8 cellular contexts compared by ENCODE assay signal in genomic region chr2:63861220-63861822, GRCh38. TPM values are rescaled to one million over a fixed set of nuclear protein-coding genes. Genes with fewer than 3 reads are reported as not detected.
DNase-seq lines count a peak whose midpoint lies in the region; ATAC-seq and TF ChIP-seq lines count a peak whose summit lies in the region.

No MANE protein-coding gene starts in this region.

- no peak overlapping the region for H3K4me2 ChIP-seq in neural progenitor cell

- H3K9me3 ChIP-seq in HAP-1, result no peaks in the 10 kb centered on the region
- H3K9me3 ChIP-seq in esophagus squamous epithelium, result no peaks in the 10 kb centered on the region
- H3K9me3 ChIP-seq in neural progenitor cell (ENCODE audit: low read depth), result no peaks in the 10 kb centered on the region
- no peaks in the 10 kb centered on the region for H3K9me3 ChIP-seq in vagina

- H3K27me3 ChIP-seq in HAP-1 (ENCODE audit: low read depth) (no peaks in the 10 kb centered on the region), esophagus squamous epithelium (no peaks in the 10 kb centered on the region), neural progenitor cell (no peaks in the 10 kb centered on the region), vagina (no peaks in the 10 kb centered on the region)

- peaks cover 69% of the 10 kb centered on the region for H3K79me2 ChIP-seq in neural progenitor cell (ENCODE audit: low read depth)

- H3K4me1 Mint-ChIP-seq in neural progenitor cell, result no peaks in the 10 kb centered on the region

- no peak overlapping the region for H3K9ac ChIP-seq in neural progenitor cell

- no peak for ATAC-seq in GM19328 (IDR thresholded peaks at IDR 0.05; ENCODE audit: unreplicated experiment)

- H3K27ac ChIP-seq in esophagus squamous epithelium (no peak overlapping the region), neural progenitor cell (no peak overlapping the region), vagina (no peak overlapping the region)

- no peak overlapping the region for H3K4me3 Mint-ChIP-seq in neural progenitor cell

- intact Hi-C loops in esophagus squamous epithelium (cut with DNase I) (loop anchor here (10.0 kb wide), 1 partner anchor 167 kb away; no protein-coding TSS in a partner anchor), vagina (cut with DNase I) (loop anchor here (5.0 kb wide), 1 partner anchor 164 kb away; no protein-coding TSS in a partner anchor)

- WGBS in esophagus squamous epithelium, 2 donors, result 29 to 41% methylated on average over 6 of the region's 6 CpGs

- no peaks in the 10 kb centered on the region for H3K9me3 Mint-ChIP-seq in neural progenitor cell

- H3K36me3 ChIP-seq in HAP-1 (replicated peaks) (peaks cover 33% of the 10 kb centered on the region), esophagus squamous epithelium (peaks cover 3 to 88% (median 7%) of the 10 kb centered on the region in 3 donors), neural progenitor cell (peaks cover 23% of the 10 kb centered on the region), vagina (peaks cover 0 to 36% of the 10 kb centered on the region in 2 donors)

- H2AFZ ChIP-seq in neural progenitor cell (replicated peaks), result no peak overlapping the region

- H4K20me1 ChIP-seq in neural progenitor cell (ENCODE audit: low read depth), result no peaks in the 10 kb centered on the region

- peak in 5 of 6 experiments; percentile 49 to 63 (median 52) for TF ChIP-seq CTCF in esophagus squamous epithelium (IDR thresholded peaks at IDR 0.05)
- TF ChIP-seq CTCF in neural progenitor cell (IDR thresholded peaks at IDR 0.05), result peak; percentile 61
- TF ChIP-seq CTCF in vagina (IDR thresholded peaks at IDR 0.05), result peak; percentile 30 to 58 (median 32)

- H3K36me3 Mint-ChIP-seq in neural progenitor cell, result peaks cover 29% of the 10 kb centered on the region

- H3K27ac Mint-ChIP-seq in neural progenitor cell, result no peak overlapping the region

- H3K27me3 Mint-ChIP-seq in neural progenitor cell (ENCODE audit: insufficient read depth, low read depth), result peaks cover 3% of the 10 kb centered on the region

- no peak for TF ChIP-seq POLR2A in esophagus squamous epithelium (IDR thresholded peaks at IDR 0.05)
- no peak for TF ChIP-seq POLR2A in vagina (IDR thresholded peaks at IDR 0.05)

- no peak overlapping the region for H3K4me3 ChIP-seq in HAP-1
- no peak overlapping the region for H3K4me3 ChIP-seq in esophagus squamous epithelium
- H3K4me3 ChIP-seq in neural progenitor cell, result no peak overlapping the region
- no peak overlapping the region for H3K4me3 ChIP-seq in vagina

- DNase-seq in DMS114 treated with DMSO at 0.1 percent for 48 hours (lab: John Stamatoyannopoulos, UW; ENCODE audit: unreplicated experiment) (peak; percentile 28), HAP-1 (ENCODE audit: low spot score in 2 of 2) (peak; percentile 67 to 71), NCI-H82 (lab: John Stamatoyannopoulos, UW) (peak; percentile 80), activated T-cell treated with anti-CD3 and anti-CD28 coated beads for 4 hours (peak; percentile 58), esophagus squamous epithelium (lab: John Stamatoyannopoulos, UW) (no peak), neural progenitor cell (ENCODE audit: low spot score) (peak; percentile 59), vagina (ENCODE audit: extremely low spot score in 2 of 2) (no peak)

- H3K4me1 ChIP-seq in HAP-1 (no peaks in the 10 kb centered on the region), esophagus squamous epithelium (peaks cover 0 to 13% (median 0%) of the 10 kb centered on the region in 3 donors), neural progenitor cell (no peaks in the 10 kb centered on the region), vagina (peaks cover 7% of the 10 kb centered on the region)

- in situ Hi-C loops in HAP-1 (cut with MboI; ENCODE audit: low sequenced_read_pairs), result loop anchor here (10.0 kb wide), 1 partner anchor 167 kb away; no protein-coding TSS in a partner anchor

- H3F3A ChIP-seq in neural progenitor cell (ENCODE audit: low read depth), result no peaks in the 10 kb centered on the region

RNA-seq across cellular contexts. Expression of gene UGP2, which starts 19.6 kb away (rescaled TPM):
- total RNA-seq in esophagus squamous epithelium, result 100 to 1,000 TPM in 2 of 4 donors, 10 to 100 TPM in 2; 70.1 to 110 (median 99.5) TPM
- 78.6 and 126 TPM in 2 replicates for total RNA-seq in neural progenitor cell (ENCODE audit: low replicate concordance)
- 78.6 TPM for total RNA-seq in vagina

Comparison
In these comparisons a context has a peak if more than half of its experiments do, and no peak if none do; other contexts are left out.
1. DNase-seq: peak in DMS114 treated with DMSO at 0.1 percent for 48 hours (single experiment), HAP-1 (2 of 2), NCI-H82 (single experiment), activated T-cell treated with anti-CD3 and anti-CD28 coated beads for 4 hours (single experiment) and neural progenitor cell (single experiment); none in esophagus squamous epithelium (single experiment) and vagina (0 of 2).
2. Peak in every context shown above with its lines, with median percentiles within 50 percentile points of each other: CTCF ChIP-seq.